21 cellular contexts compared by ENCODE assay signal in genomic region chr2:43035922-43036321, GRCh38.
DNase-seq lines count a peak whose midpoint lies in the region; ATAC-seq and TF ChIP-seq lines count a peak whose summit lies in the region.
"Had no signal": no experiment of that assay in that cellular context is flagged by ENCODE, and none has a peak within 500 bp of the region (broad histone marks: within the 10 kb centered on the region; RNA-seq: fewer than 3 reads in every experiment).

No MANE protein-coding gene starts in this region.

- DNase-seq in A673 (ENCODE audit: low spot score): no peak
- DNase-seq in PC-9: no peak
- DNase-seq in fibroblast of the aortic adventitia (ENCODE audit: low read depth): no peak
- DNase-seq in osteocyte (ENCODE audit: extremely low spot score, unreplicated experiment): no peak
- DNase-seq in HPDE6-E6E7 (ENCODE audit: extremely low spot score): no peak
- no peak for DNase-seq in HUDEP-2 (lab: John Stamatoyannopoulos, UW; ENCODE audit: unreplicated experiment in 76 of 76)
- DNase-seq in Calu3: no peak
- DNase-seq: BE2C; CD4-positive, CD25-positive, alpha-beta regulatory T cell; DMS153; GOT3; HCEC 1CT; Karpas-422; NCI-H1694; NCI-H2081; NCI-H2171 treated with DMSO at 0.1 percent for 48 hours; NCI-H524 treated with DMSO at 0.1 percent for 48 hours; NCI-H82; SJCRH30 had no signal

- H3K4me1 ChIP-seq in A673 (ENCODE audit: insufficient read depth, low read length, poor library complexity, severe bottlenecking): peaks cover 10% of the 10 kb centered on the region
- H3K4me1 ChIP-seq in PC-9 (replicated peaks; ENCODE audit: insufficient read depth): peaks cover 49% of the 10 kb centered on the region

- H3K4me2 ChIP-seq in PC-9: no peak overlapping the region; the same call in 1 of the 2 replicates

- H3K9me3 ChIP-seq in A673 (ENCODE audit: low read depth, low read length, poor library complexity, severe bottlenecking) (no peaks in the 10 kb centered on the region), PC-9 (ENCODE audit: insufficient read depth, low read depth) (no peaks in the 10 kb centered on the region)
- H3K9me3 ChIP-seq: BE2C, Peyer's patch, SJCRH30 had no signal

- ATAC-seq in GM18867 (IDR thresholded peaks at IDR 0.05; ENCODE audit: unreplicated experiment): no peak

- H3K4me1 Mint-ChIP-seq in osteocyte (ENCODE audit: unreplicated experiment) (peaks cover 32% of the 10 kb centered on the region), Calu3 (ENCODE audit: low read depth, unreplicated experiment) (peaks cover 9% of the 10 kb centered on the region)

- H3K4me3 ChIP-seq in A673 (ENCODE audit: low read depth, low read length, poor library complexity, severe bottlenecking) (no peak overlapping the region), PC-9 (no peak overlapping the region), fibroblast of the aortic adventitia (ENCODE audit: low read depth, low read length) (no peak overlapping the region)
- H3K4me3 ChIP-seq: Peyer's patch, SJCRH30 had no signal

- TF ChIP-seq CTCF in A673 (conservative IDR thresholded peaks at IDR 0.05; ENCODE audit: low read depth, low read length) (0 out of 2 replicates have a peak, but pooled peaks have one; percentile 10), PC-9 (conservative IDR thresholded peaks at IDR 0.05) (0 out of 2 replicates have a peak, but pooled peaks have one; percentile 23), fibroblast of the aortic adventitia (IDR thresholded peaks at IDR 0.05; ENCODE audit: insufficient read depth, low read length) (peak; percentile 27), osteocyte (IDR thresholded peaks at IDR 0.05) (peak; percentile 15), Calu3 (IDR thresholded peaks at IDR 0.05; ENCODE audit: unreplicated experiment) (no peak)

- no peak overlapping the region for H3K27ac Mint-ChIP-seq in osteocyte (ENCODE audit: unreplicated experiment)
- no peak overlapping the region for H3K27ac Mint-ChIP-seq in Calu3 (ENCODE audit: unreplicated experiment)
- H3K27ac Mint-ChIP-seq: CD4-positive, CD25-positive, alpha-beta regulatory T cell had no signal

- no peaks in the 10 kb centered on the region for H3K36me3 ChIP-seq in A673 (ENCODE audit: insufficient read depth, low read length, poor library complexity, severe bottlenecking)
- peaks cover 20% of the 10 kb centered on the region for H3K36me3 ChIP-seq in PC-9 (ENCODE audit: low read depth)
- H3K36me3 ChIP-seq: BE2C, Peyer's patch, SJCRH30 had no signal

- intact Hi-C loops in A673 (cut with micrococcal nuclease; ENCODE audit: unreplicated experiment) (no loop called here), PC-9 (cut with micrococcal nuclease; ENCODE audit: unreplicated experiment) (no loop called here), Calu3 (cut with micrococcal nuclease; ENCODE audit: unreplicated experiment) (no loop called here)

- no peaks in the 10 kb centered on the region for H3K9me2 ChIP-seq in PC-9 (ENCODE audit: insufficient read depth)

- no peaks in the 10 kb centered on the region for H4K20me1 ChIP-seq in PC-9 (ENCODE audit: insufficient read depth)

- H3K27me3 ChIP-seq in A673 (replicated peaks; ENCODE audit: insufficient read depth, low read depth, low read length, poor library complexity) (no peaks in the 10 kb centered on the region), PC-9 (ENCODE audit: insufficient read depth, low read depth) (no peaks in the 10 kb centered on the region)
- H3K27me3 ChIP-seq: BE2C, Peyer's patch, SJCRH30 had no signal

- no peaks in the 10 kb centered on the region for H3K36me3 Mint-ChIP-seq in osteocyte (ENCODE audit: unreplicated experiment)
- no peaks in the 10 kb centered on the region for H3K36me3 Mint-ChIP-seq in Calu3 (ENCODE audit: insufficient read depth, unreplicated experiment)

- no peak overlapping the region for H2AFZ ChIP-seq in PC-9

- POLR2A ChIA-PET in A673 (lab: Charles Lee; ENCODE audit: low non-redundant PET): no interaction called here
- POLR2A ChIA-PET in PC-9 (lab: Charles Lee; ENCODE audit: unreplicated experiment): no interaction called here

- H3K27me3 Mint-ChIP-seq in osteocyte (ENCODE audit: unreplicated experiment) (no peaks in the 10 kb centered on the region), Calu3 (ENCODE audit: unreplicated experiment) (no peaks in the 10 kb centered on the region)
- H3K27me3 Mint-ChIP-seq: CD4-positive, CD25-positive, alpha-beta regulatory T cell had no signal

- CTCF ChIA-PET in A673 (lab: Charles Lee): no interaction called here
- CTCF ChIA-PET in PC-9 (lab: Charles Lee): no interaction called here
- CTCF ChIA-PET in Calu3 (lab: Charles Lee): no interaction called here

- peaks cover 30% of the 10 kb centered on the region for H3K79me2 ChIP-seq in PC-9 (ENCODE audit: low read depth)

- BruUV-seq in A673 (replicated peaks; lab: Mats Ljungman, UMichigan): no TSS peak
- no TSS peak for BruUV-seq in PC-9 (replicated peaks; lab: Mats Ljungman, UMichigan)
- no TSS peak for BruUV-seq in Calu3 (replicated peaks; lab: Mats Ljungman, UMichigan)

- no peak overlapping the region for H3K4me3 Mint-ChIP-seq in osteocyte (ENCODE audit: unreplicated experiment)
- no peak overlapping the region for H3K4me3 Mint-ChIP-seq in Calu3 (ENCODE audit: low read depth, unreplicated experiment)

- H3K9me3 Mint-ChIP-seq in osteocyte (ENCODE audit: unreplicated experiment) (no peaks in the 10 kb centered on the region), Calu3 (ENCODE audit: low read depth, unreplicated experiment) (no peaks in the 10 kb centered on the region)

- H3K27ac ChIP-seq in A673 (ENCODE audit: low read depth, low read length, poor library complexity, severe bottlenecking) (no peak overlapping the region), PC-9 (no peak overlapping the region)
- H3K27ac ChIP-seq: Peyer's patch, SJCRH30 had no signal

- peaks cover 49% of the 10 kb centered on the region for H3F3A ChIP-seq in PC-9 (ENCODE audit: insufficient read depth, low read depth)
